12 cellular contexts compared by ENCODE assay signal in the genomic region with DNA sequence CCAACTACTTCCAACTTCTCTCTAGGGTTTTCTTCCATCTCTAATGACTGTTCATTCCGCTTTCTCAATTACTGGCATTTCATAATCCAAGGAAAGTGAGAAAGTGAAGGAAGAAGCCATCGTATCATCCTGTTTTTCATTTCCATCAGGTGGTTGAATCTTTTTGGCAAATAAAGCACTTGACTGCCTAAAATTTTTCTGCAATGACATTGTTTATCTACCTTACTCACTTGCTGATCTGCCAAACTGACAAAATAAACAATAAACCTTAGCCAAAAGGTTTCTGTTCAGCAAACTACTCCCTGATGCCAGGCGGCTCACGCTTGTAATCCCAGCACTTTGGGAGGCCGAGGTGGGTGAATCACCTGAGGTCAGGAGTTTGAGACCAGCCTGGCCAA. TPM values are rescaled to one million over a fixed set of nuclear protein-coding genes. Genes with fewer than 3 reads are reported as not detected.
A peak's percentile ranks its signal among the peaks of the same experiment; 100 is the strongest.
DNase-seq lines count a peak whose midpoint lies in the region; ATAC-seq and TF ChIP-seq lines count a peak whose summit lies in the region.
"Had no signal": no experiment of that assay in that cellular context is flagged by ENCODE, and none has a peak within 500 bp of the region (broad histone marks: within the 10 kb centered on the region; RNA-seq: fewer than 3 reads in every experiment).

No MANE protein-coding gene starts in this region.

- 83 to 88% methylated on average over 5 of the region's 5 CpGs for WGBS in GM23248 (ENCODE audit: low coverage in 1 of 2, low lambda C conversion rate in 2 of 2, missing lambda C conversion rate in 2 of 2), 2 experiments

- H3K4me2 ChIP-seq in GM23248 (ENCODE audit: unreplicated experiment) (peak overlapping the region; percentile 47), neural progenitor cell (no peak overlapping the region)

- H3K9me3 ChIP-seq in GM23248 (ENCODE audit: low read depth) (no peaks in the 10 kb centered on the region), neural progenitor cell (ENCODE audit: low read depth) (no peaks in the 10 kb centered on the region)
- H3K9me3 ChIP-seq: uterus had no signal

- H3K27ac Mint-ChIP-seq in CD14-positive monocyte (peak overlapping the region in 6 of 7 donors; percentile 28 to 90 (median 71)), naive B cell (peak overlapping the region; percentile 6 to 99 (median 92)), neural progenitor cell (no peak overlapping the region)
- peak overlapping the region; percentile 56 for H3K27ac Mint-ChIP-seq in activated T-helper 1 cell treated with anti-CD3 and anti-CD28 coated beads, Interleukin-12 subunit alpha, Interleukin-12 subunit beta, Interleukin-2, Interleukin-4 antibody, amounts not matched to agents 30 ng/mL and 10 ng/mL and 1 ng/mL, durations not matched to agents 14 hours and 24 hours and 36 hours
- H3K27ac Mint-ChIP-seq: mesothelial cell of epicardium had no signal

- peaks cover 75% of the 10 kb centered on the region for H3K4me1 Mint-ChIP-seq in CD14-positive monocyte
- H3K4me1 Mint-ChIP-seq in activated T-helper 1 cell treated with anti-CD3 and anti-CD28 coated beads, Interleukin-12 subunit alpha, Interleukin-12 subunit beta, Interleukin-2, Interleukin-4 antibody, amounts not matched to agents 30 ng/mL and 10 ng/mL and 1 ng/mL, durations not matched to agents 14 hours and 24 hours and 36 hours (ENCODE audit: low read depth), result peaks cover 93% of the 10 kb centered on the region
- H3K4me1 Mint-ChIP-seq in naive B cell, result peaks cover 59 to 99% (median 87%) of the 10 kb centered on the region in 3 donors
- peaks cover 3% of the 10 kb centered on the region for H3K4me1 Mint-ChIP-seq in neural progenitor cell

- peaks cover 0 to 6% (median 3%) of the 10 kb centered on the region in 7 donors for H3K9me3 Mint-ChIP-seq in CD14-positive monocyte
- H3K9me3 Mint-ChIP-seq in activated T-helper 1 cell treated with anti-CD3 and anti-CD28 coated beads, Interleukin-12 subunit alpha, Interleukin-12 subunit beta, Interleukin-2, Interleukin-4 antibody, amounts not matched to agents 30 ng/mL and 10 ng/mL and 1 ng/mL, durations not matched to agents 14 hours and 24 hours and 36 hours, result peaks cover 6% of the 10 kb centered on the region
- no peaks in the 10 kb centered on the region for H3K9me3 Mint-ChIP-seq in naive B cell
- no peaks in the 10 kb centered on the region for H3K9me3 Mint-ChIP-seq in neural progenitor cell

- H2AFZ ChIP-seq in GM23248 (no peak overlapping the region), neural progenitor cell (replicated peaks) (no peak overlapping the region)

- H3K9ac ChIP-seq in GM23248, result no peak overlapping the region
- no peak overlapping the region for H3K9ac ChIP-seq in neural progenitor cell

- H3K36me3 ChIP-seq in GM23248 (ENCODE audit: low read depth) (no peaks in the 10 kb centered on the region), neural progenitor cell (no peaks in the 10 kb centered on the region)
- H3K36me3 ChIP-seq: uterus had no signal

- no peaks in the 10 kb centered on the region for H3K9me2 ChIP-seq in GM23248 (ENCODE audit: insufficient read depth)

- H3F3A ChIP-seq in GM23248 (ENCODE audit: insufficient read depth), result peaks cover 13% of the 10 kb centered on the region; the same call in 1 of the 2 replicates
- no peaks in the 10 kb centered on the region for H3F3A ChIP-seq in neural progenitor cell (ENCODE audit: low read depth)

- H3K4me1 ChIP-seq in GM23248 (ENCODE audit: insufficient read depth) (peaks cover 23% of the 10 kb centered on the region), neural progenitor cell (no peaks in the 10 kb centered on the region)

- DNase-seq in CD14-positive monocyte (ENCODE audit: low spot score) (no peak), GM23248 (peak; percentile 38), naive B cell (no peak), neural progenitor cell (ENCODE audit: low spot score) (no peak), NCI-H2107 treated with DMSO at 0.1 percent for 48 hours (lab: John Stamatoyannopoulos, UW; ENCODE audit: unreplicated experiment) (no peak)
- DNase-seq in activated T-helper 1 cell treated with anti-CD3 and anti-CD28 coated beads, Interleukin-12 subunit alpha, Interleukin-12 subunit beta, Interleukin-2, Interleukin-4 antibody, amounts not matched to agents 30 ng/mL and 10 ng/mL and 1 ng/mL, durations not matched to agents 14 hours and 24 hours and 36 hours (ENCODE audit: low spot score), result no peak
- no peak for DNase-seq in NK-92 treated with Interleukin-12 subunit alpha and Interleukin-12 subunit beta, amount 100 ng/mL, for 24 hours (lab: John Stamatoyannopoulos, UW)
- no peak for DNase-seq in activated CD4-positive, alpha-beta T cell treated with anti-CD3 and anti-CD28 coated beads, Interleukin-2, amount 50 U/mL, for 48 hours
- DNase-seq: anterior cingulate cortex, NCI-H446 treated with DMSO at 0.1 percent for 48 hours, uterus had no signal

- H3K4me3 ChIP-seq in GM23248 (no peak overlapping the region), neural progenitor cell (no peak overlapping the region)
- H3K4me3 ChIP-seq: uterus had no signal

- peaks cover 0 to 1% (median 0%) of the 10 kb centered on the region in 3 donors for H3K27me3 Mint-ChIP-seq in CD14-positive monocyte (ENCODE audit: low read depth in 3 of 3)
- H3K27me3 Mint-ChIP-seq in activated T-helper 1 cell treated with anti-CD3 and anti-CD28 coated beads, Interleukin-12 subunit alpha, Interleukin-12 subunit beta, Interleukin-2, Interleukin-4 antibody, amounts not matched to agents 30 ng/mL and 10 ng/mL and 1 ng/mL, durations not matched to agents 14 hours and 24 hours and 36 hours (ENCODE audit: insufficient read depth), result no peaks in the 10 kb centered on the region
- H3K27me3 Mint-ChIP-seq in naive B cell, result no peaks in the 10 kb centered on the region
- peaks cover 3% of the 10 kb centered on the region for H3K27me3 Mint-ChIP-seq in neural progenitor cell (ENCODE audit: insufficient read depth, low read depth)

- H3K27me3 ChIP-seq in GM23248 (replicated peaks; ENCODE audit: insufficient read depth), result no peaks in the 10 kb centered on the region
- no peaks in the 10 kb centered on the region for H3K27me3 ChIP-seq in neural progenitor cell
- H3K27me3 ChIP-seq: uterus had no signal

- H3K36me3 Mint-ChIP-seq in CD14-positive monocyte (peaks cover 21 to 26% of the 10 kb centered on the region in 2 donors), naive B cell (no peaks in the 10 kb centered on the region), neural progenitor cell (peaks cover 4% of the 10 kb centered on the region)
- H3K36me3 Mint-ChIP-seq in activated T-helper 1 cell treated with anti-CD3 and anti-CD28 coated beads, Interleukin-12 subunit alpha, Interleukin-12 subunit beta, Interleukin-2, Interleukin-4 antibody, amounts not matched to agents 30 ng/mL and 10 ng/mL and 1 ng/mL, durations not matched to agents 14 hours and 24 hours and 36 hours (ENCODE audit: low read depth), result peaks cover 31% of the 10 kb centered on the region
- H3K36me3 Mint-ChIP-seq: mesothelial cell of epicardium had no signal

- H3K79me2 ChIP-seq in GM23248 (ENCODE audit: insufficient read depth) (peaks cover 91% of the 10 kb centered on the region), neural progenitor cell (ENCODE audit: low read depth) (peaks cover 31% of the 10 kb centered on the region)

- H4K20me1 ChIP-seq in GM23248 (ENCODE audit: insufficient read depth) (0 out of 2 replicates have a peak, but pooled peaks cover 4% of the 10 kb centered on the region), neural progenitor cell (ENCODE audit: low read depth) (peaks cover 48% of the 10 kb centered on the region)

- H3K4me3 Mint-ChIP-seq in CD14-positive monocyte, result no peak overlapping the region
- H3K4me3 Mint-ChIP-seq in activated T-helper 1 cell treated with anti-CD3 and anti-CD28 coated beads, Interleukin-12 subunit alpha, Interleukin-12 subunit beta, Interleukin-2, Interleukin-4 antibody, amounts not matched to agents 30 ng/mL and 10 ng/mL and 1 ng/mL, durations not matched to agents 14 hours and 24 hours and 36 hours, result peak overlapping the region; percentile 30
- peak overlapping the region in 5 of 8 donors; percentile 9 to 86 (median 45) for H3K4me3 Mint-ChIP-seq in naive B cell
- H3K4me3 Mint-ChIP-seq in neural progenitor cell, result no peak overlapping the region
- H3K4me3 Mint-ChIP-seq: mesothelial cell of epicardium had no signal

- H3K27ac ChIP-seq in GM23248 (no peak overlapping the region), neural progenitor cell (no peak overlapping the region)

- intact Hi-C loops in CD14-positive monocyte (cut with micrococcal nuclease), result no loop called here
- intact Hi-C loops in activated T-helper 1 cell treated with anti-CD3 and anti-CD28 coated beads, Interleukin-12 subunit alpha, Interleukin-12 subunit beta, Interleukin-2, Interleukin-4 antibody, amounts not matched to agents 30 ng/mL and 10 ng/mL and 1 ng/mL, durations not matched to agents 14 hours and 24 hours and 36 hours (cut with micrococcal nuclease), result no loop called here

- ATAC-seq in naive B cell (ENCODE audit: low read depth in 2 of 2), result no peak

- in situ Hi-C loops in GM23248 (cut with MboI), result no loop called here

- TF ChIP-seq CTCF in CD14-positive monocyte (IDR thresholded peaks at IDR 0.05) (no peak), neural progenitor cell (IDR thresholded peaks at IDR 0.05) (no peak)

RNA-seq across cellular contexts. Expression of a gene that starts 18.4 kb away (rescaled TPM):
- polyA plus RNA-seq in CD14-positive monocyte, result 10 to 100 TPM; 51.4 to 60.7 TPM
- 18.8 and 22.6 TPM in 2 replicates for total RNA-seq in GM23248 (2014; rRNA removed; shearing (Covaris generic))
- 17.8 TPM in 2 replicates for polyA plus RNA-seq in GM23248 (2016; fragmentation: Nextera tagmentation; extraction: Ambion mirVana)
- total RNA-seq in activated T-helper 1 cell treated with anti-CD3 and anti-CD28 coated beads, Interleukin-12 subunit alpha, Interleukin-12 subunit beta, Interleukin-2, Interleukin-4 antibody, amounts not matched to agents 30 ng/mL and 10 ng/mL and 1 ng/mL, durations not matched to agents 14 hours and 24 hours and 36 hours, result 195 and 202 TPM in 2 replicates
- 100 to 1,000 TPM; 103 to 178 (median 154) TPM for polyA plus RNA-seq in naive B cell (ENCODE audit: low read depth in 6 of 6)
- total RNA-seq in neural progenitor cell (ENCODE audit: low replicate concordance), result 24.3 and 34.9 TPM in 2 replicates

RNA-seq across cellular contexts. Expression of a gene that starts 29.1 kb away (rescaled TPM):
- polyA plus RNA-seq in CD14-positive monocyte (1 to 10 TPM; 6.0 TPM), GM23248 (2016; fragmentation: Nextera tagmentation; extraction: Ambion mirVana) (8.0 and 8.5 TPM in 2 replicates), naive B cell (ENCODE audit: low read depth in 6 of 6) (1 to 10 TPM in 5 of 6 donors, under 1 TPM in 1; 0.27 to 4.4 (median 3.4) TPM)
- 18.9 and 22.9 TPM in 2 replicates for total RNA-seq in GM23248 (2014; rRNA removed; shearing (Covaris generic))
- total RNA-seq in activated T-helper 1 cell treated with anti-CD3 and anti-CD28 coated beads, Interleukin-12 subunit alpha, Interleukin-12 subunit beta, Interleukin-2, Interleukin-4 antibody, amounts not matched to agents 30 ng/mL and 10 ng/mL and 1 ng/mL, durations not matched to agents 14 hours and 24 hours and 36 hours, result 23.1 and 24.9 TPM in 2 replicates
- total RNA-seq in neural progenitor cell (ENCODE audit: low replicate concordance), result 33.2 and 33.8 TPM in 2 replicates

Comparison
In these comparisons a context has a peak if more than half of its experiments do, and no peak if none do; other contexts are left out.
1. H3K4me3 Mint-ChIP-seq: peak in activated T-helper 1 cell treated with anti-CD3 and anti-CD28 coated beads, Interleukin-12 subunit alpha, Interleukin-12 subunit beta, Interleukin-2, Interleukin-4 antibody, amounts not matched to agents 30 ng/mL and 10 ng/mL and 1 ng/mL, durations not matched to agents 14 hours and 24 hours and 36 hours (single experiment) and naive B cell (5 of 8); none in CD14-positive monocyte (0 of 2) and neural progenitor cell (single experiment).